ENCODE assay signal across 13 cellular contexts in the genomic region with DNA sequence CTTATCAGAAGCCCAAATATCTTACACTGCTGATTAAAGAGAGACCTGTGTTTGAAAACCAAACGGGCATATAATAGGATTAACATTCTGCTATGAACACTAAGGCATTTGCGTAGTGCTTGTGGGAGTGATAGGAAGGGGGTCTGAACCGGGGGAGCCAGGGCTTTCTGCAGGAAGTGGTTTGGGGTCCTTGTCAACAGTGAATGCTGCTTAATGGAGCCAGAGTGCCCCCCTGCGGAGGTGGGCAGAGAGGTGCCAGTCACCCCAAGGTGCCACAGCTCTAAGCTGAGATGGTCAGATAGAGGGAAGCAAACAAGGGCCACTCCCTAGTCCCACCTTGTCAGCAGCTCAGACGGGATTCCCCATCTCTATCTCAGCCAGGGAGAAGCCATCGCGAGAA. TPM values are rescaled to one million over a fixed set of nuclear protein-coding genes. Genes with fewer than 3 reads are reported as not detected.
DNase-seq lines count a peak whose midpoint lies in the region; ATAC-seq, FAIRE-seq and TF ChIP-seq lines count a peak whose summit lies in the region.
"Had no signal": no experiment of that assay in that cellular context is flagged by ENCODE, and none has a peak within 500 bp of the region (broad histone marks: within the 10 kb centered on the region; RNA-seq: fewer than 3 reads in every experiment).

No MANE protein-coding gene starts in this region.

- H3K27ac ChIP-seq in sigmoid colon, result no peak overlapping the region

- DNase-seq in GM06990 (ENCODE audit: extremely low read depth, insufficient read length) (no peak), Kasumi-1 (lab: John Stamatoyannopoulos, UW) (peak; percentile 18 to 33), neural crest cell (ENCODE audit: low read depth, low spot score) (no peak), GM12892 (ENCODE audit: insufficient read length) (no peak), sigmoid colon (no peak)
- DNase-seq in activated T-cell treated with anti-CD3 and anti-CD28 coated beads, Interleukin-2, amount 50 U/mL, for 72 hours, result peak; percentile 59 to 63
- DNase-seq: EL, heart right ventricle had no signal

- H3K9me3 ChIP-seq in sigmoid colon, result no peaks in the 10 kb centered on the region
- H3K9me3 ChIP-seq: heart right ventricle had no signal

- no peak for FAIRE-seq in GM12892 (lab: Jason Lieb, UNC)
- FAIRE-seq: GM19239 had no signal

- H3K36me3 ChIP-seq in GM06990 (ENCODE audit: control insufficient read depth, insufficient read depth, low read length) (peaks cover 6% of the 10 kb centered on the region; the same call in 1 of the 2 replicates), sigmoid colon (peaks cover 0 to 5% (median 2%) of the 10 kb centered on the region in 4 donors)

- H3K27me3 ChIP-seq in GM06990 (replicated peaks; ENCODE audit: control insufficient read depth, insufficient read depth, low read length) (no peaks in the 10 kb centered on the region), sigmoid colon (no peaks in the 10 kb centered on the region)
- H3K27me3 ChIP-seq: heart right ventricle had no signal

- 44 to 54% methylated on average over 7 of the region's 7 CpGs for WGBS in sigmoid colon, 2 donors

- no peaks in the 10 kb centered on the region for H3K27me3 Mint-ChIP-seq in activated T-cell treated with anti-CD3 and anti-CD28 coated beads, Interleukin-2, amount 50 U/mL, for 72 hours (ENCODE audit: low read depth)
- no peaks in the 10 kb centered on the region for H3K27me3 Mint-ChIP-seq in neural crest cell (ENCODE audit: low read depth)

- peak; percentile 8 to 17 for ATAC-seq in activated T-cell treated with anti-CD3 and anti-CD28 coated beads, Interleukin-2, amount 50 U/mL, for 72 hours (replicated peaks in 1 of 2)
- ATAC-seq in GM21423 (IDR thresholded peaks at IDR 0.05; ENCODE audit: unreplicated experiment), result no peak
- ATAC-seq in HG03520 (IDR thresholded peaks at IDR 0.05; ENCODE audit: unreplicated experiment), result no peak
- ATAC-seq: heart right ventricle had no signal

- peak overlapping the region; percentile 80 for H3K27ac Mint-ChIP-seq in activated T-cell treated with anti-CD3 and anti-CD28 coated beads, Interleukin-2, amount 50 U/mL, for 72 hours
- H3K27ac Mint-ChIP-seq in neural crest cell (ENCODE audit: unreplicated experiment), result no peak overlapping the region

- H3K4me3 ChIP-seq in GM06990 (replicated peaks; ENCODE audit: low read depth, low read length) (no peak overlapping the region), sigmoid colon (no peak overlapping the region)
- H3K4me3 ChIP-seq: heart right ventricle had no signal

- H3K4me3 Mint-ChIP-seq in activated T-cell treated with anti-CD3 and anti-CD28 coated beads, Interleukin-2, amount 50 U/mL, for 72 hours, result peak overlapping the region; percentile 54 to 90
- H3K4me3 Mint-ChIP-seq in neural crest cell, result peak overlapping the region; percentile 92

- TF ChIP-seq POLR2A in GM12892 (IDR thresholded peaks at IDR 0.05; ENCODE audit: low read depth, low read length) (no peak), sigmoid colon (IDR thresholded peaks at IDR 0.05) (no peak)

- intact Hi-C loops in sigmoid colon (cut with DNase I), result no loop called here

- peaks cover 0 to 55% (median 52%) of the 10 kb centered on the region in 4 donors for H3K4me1 ChIP-seq in sigmoid colon

- H3K4me1 Mint-ChIP-seq in activated T-cell treated with anti-CD3 and anti-CD28 coated beads, Interleukin-2, amount 50 U/mL, for 72 hours (ENCODE audit: low read depth), result peaks cover 60% of the 10 kb centered on the region
- peaks cover 54% of the 10 kb centered on the region for H3K4me1 Mint-ChIP-seq in neural crest cell

- peaks cover 0 to 2% of the 10 kb centered on the region in 2 donors for H3K36me3 Mint-ChIP-seq in activated T-cell treated with anti-CD3 and anti-CD28 coated beads, Interleukin-2, amount 50 U/mL, for 72 hours (ENCODE audit: insufficient read depth in 2 of 2)
- no peaks in the 10 kb centered on the region for H3K36me3 Mint-ChIP-seq in neural crest cell (ENCODE audit: low read depth)

- TF ChIP-seq CTCF in GM06990 (IDR thresholded peaks at IDR 0.05; ENCODE audit: insufficient read depth, low read length, poor library complexity, severe bottlenecking), result peak; percentile 28
- TF ChIP-seq CTCF in neural crest cell (conservative IDR thresholded peaks at IDR 0.05), result no peak
- TF ChIP-seq CTCF in sigmoid colon (IDR thresholded peaks at IDR 0.05), result no peak

- no peaks in the 10 kb centered on the region for H3K9me3 Mint-ChIP-seq in activated T-cell treated with anti-CD3 and anti-CD28 coated beads, Interleukin-2, amount 50 U/mL, for 72 hours
- H3K9me3 Mint-ChIP-seq in neural crest cell, result no peaks in the 10 kb centered on the region

- no peak for TF ChIP-seq EP300 in sigmoid colon (IDR thresholded peaks at IDR 0.05)

RNA-seq across cellular contexts. Expression of a gene that starts 17.6 kb away (rescaled TPM):
- total RNA-seq in activated T-cell treated with anti-CD3 and anti-CD28 coated beads, Interleukin-2, amount 50 U/mL, for 72 hours, result 10 to 100 TPM; 58.5 to 69.7 TPM
- total RNA-seq in neural crest cell (48.9 and 55.3 TPM in 2 replicates), sigmoid colon (10 to 100 TPM; 15.0 to 30.4 (median 22.6) TPM)
- polyA plus RNA-seq in GM12892 (2012; ENCODE audit: missing spikeins), result 16.8 TPM
- 10 to 100 TPM; 55.9 to 73.5 (median 65.1) TPM for polyA plus RNA-seq in sigmoid colon

RNA-seq across cellular contexts. Expression of a gene that starts 17.8 kb away (rescaled TPM):
- total RNA-seq in activated T-cell treated with anti-CD3 and anti-CD28 coated beads, Interleukin-2, amount 50 U/mL, for 72 hours, result 1 to 10 TPM; 3.8 to 4.5 TPM
- 2.0 and 2.2 TPM in 2 replicates for total RNA-seq in neural crest cell
- polyA plus RNA-seq in GM12892 (2012; ENCODE audit: missing spikeins), result 2.0 TPM
- total RNA-seq in sigmoid colon, result 1 to 10 TPM; 1.5 to 2.5 (median 2.1) TPM
- 1 to 10 TPM in 1 of 3 donors, under 1 TPM in 2; 0.69 to 1.2 (median 0.99) TPM for polyA plus RNA-seq in sigmoid colon

RNA-seq across cellular contexts. Expression of a gene that starts 34.2 kb away (rescaled TPM):
- total RNA-seq in activated T-cell treated with anti-CD3 and anti-CD28 coated beads, Interleukin-2, amount 50 U/mL, for 72 hours, result not detected
- not detected in 2 replicates for total RNA-seq in neural crest cell
- not detected for polyA plus RNA-seq in GM12892 (2012; ENCODE audit: missing spikeins)
- not detected for total RNA-seq in sigmoid colon
- not detected for polyA plus RNA-seq in sigmoid colon
- total RNA-seq: heart right ventricle, LHCN-M2, myocyte had no signal
- polyA plus RNA-seq: heart right ventricle had no signal

RNA-seq across cellular contexts. Expression of a gene that starts 39.7 kb away (rescaled TPM):
- total RNA-seq in activated T-cell treated with anti-CD3 and anti-CD28 coated beads, Interleukin-2, amount 50 U/mL, for 72 hours, result 10 to 100 TPM; 16.8 to 18.2 TPM
- total RNA-seq in neural crest cell (30.7 and 33.8 TPM in 2 replicates), sigmoid colon (10 to 100 TPM; 24.2 to 36.8 (median 29.5) TPM)
- 7.2 TPM for polyA plus RNA-seq in GM12892 (2012; ENCODE audit: missing spikeins)
- 10 to 100 TPM in 1 of 3 donors, 1 to 10 TPM in 2; 6.6 to 10.5 (median 6.9) TPM for polyA plus RNA-seq in sigmoid colon

Comparison
In these comparisons a context has a peak if more than half of its experiments do, and no peak if none do; other contexts are left out.
1. DNase-seq: peak in Kasumi-1 (2 of 2) and activated T-cell treated with anti-CD3 and anti-CD28 coated beads, Interleukin-2, amount 50 U/mL, for 72 hours (2 of 2); none in GM06990 (single experiment), neural crest cell (single experiment), GM12892 (single experiment) and sigmoid colon (single experiment).
2. ATAC-seq: peak in activated T-cell treated with anti-CD3 and anti-CD28 coated beads, Interleukin-2, amount 50 U/mL, for 72 hours (2 of 2); none in GM21423 (single experiment) and HG03520 (single experiment).